25 cellular contexts compared by ENCODE assay signal in the genomic region with DNA sequence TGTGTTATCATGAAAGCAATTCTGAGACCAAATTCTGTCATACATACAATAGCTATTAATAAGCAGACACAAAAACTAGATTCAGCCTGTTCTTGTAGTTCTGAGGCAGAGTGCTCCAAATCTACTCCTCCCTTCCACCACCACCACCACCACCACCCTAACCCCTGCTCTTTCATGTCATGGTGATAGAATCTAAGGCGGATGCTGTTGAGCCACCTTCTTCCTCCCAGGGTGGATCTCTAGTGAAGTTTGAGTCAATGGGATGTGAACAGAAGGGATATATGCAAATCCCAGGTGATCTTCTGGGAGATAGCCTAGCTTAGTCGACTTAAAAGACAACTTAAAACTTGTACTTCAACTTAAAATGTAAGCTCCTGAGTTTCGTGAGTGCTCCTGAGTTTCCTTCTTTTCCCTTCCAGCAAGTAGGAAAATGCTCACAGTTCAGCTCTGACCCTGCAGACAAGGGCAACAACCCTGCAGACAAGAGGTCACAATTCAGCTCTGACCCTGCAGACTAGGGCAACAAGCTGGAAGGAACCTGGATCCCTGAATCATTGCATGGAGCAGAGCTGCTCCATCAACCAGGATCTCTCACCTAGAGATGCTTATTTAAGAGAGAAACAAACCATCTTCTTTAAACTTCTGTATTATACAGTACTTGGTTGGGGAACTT.
DNase-seq lines count a peak whose midpoint lies in the region; ATAC-seq and TF ChIP-seq lines count a peak whose summit lies in the region.
"Had no signal": no experiment of that assay in that cellular context is flagged by ENCODE, and none has a peak within 500 bp of the region (broad histone marks: within the 10 kb centered on the region; RNA-seq: fewer than 3 reads in every experiment).

No MANE protein-coding gene starts in this region.

- no peaks in the 10 kb centered on the region for H3K9me3 Mint-ChIP-seq in CD8-positive, alpha-beta T cell
- H3K9me3 Mint-ChIP-seq in glutamatergic neuron (ENCODE audit: unreplicated experiment) = peaks cover 5% of the 10 kb centered on the region
- peaks cover 7% of the 10 kb centered on the region for H3K9me3 Mint-ChIP-seq in nephron progenitor cell
- H3K9me3 Mint-ChIP-seq: activated T-cell treated with anti-CD3 and anti-CD28 coated beads, Interleukin-2, amount 50 U/mL, for 72 hours; memory B cell had no signal

- no peak for ATAC-seq in CD8-positive, alpha-beta T cell
- ATAC-seq in HG02763 (IDR thresholded peaks at IDR 0.05; ENCODE audit: unreplicated experiment) = no peak
- no peak for ATAC-seq in GM19351 (IDR thresholded peaks at IDR 0.05; ENCODE audit: unreplicated experiment)
- ATAC-seq in HG03520 (IDR thresholded peaks at IDR 0.05; ENCODE audit: unreplicated experiment) = no peak
- ATAC-seq in body of pancreas = no peak

- no peak for TF ChIP-seq POLR2A in body of pancreas (IDR thresholded peaks at IDR 0.05)

- H3K27ac ChIP-seq in CD8-positive, alpha-beta T cell (ENCODE audit: low read depth, low read length) = no peak overlapping the region
- H3K27ac ChIP-seq in body of pancreas = no peak overlapping the region
- H3K27ac ChIP-seq: BLaER1, ovary, SJCRH30, suprapubic skin, WERI-Rb-1 had no signal

- H3K36me3 ChIP-seq in CD8-positive, alpha-beta T cell (ENCODE audit: insufficient read depth, low read length) = no peaks in the 10 kb centered on the region
- H3K36me3 ChIP-seq in body of pancreas (replicated peaks in 1 of 2; ENCODE audit: insufficient read depth in 1 of 2, low read depth in 2 of 2) = no peaks in the 10 kb centered on the region
- H3K36me3 ChIP-seq: BLaER1, ovary, SJCRH30, suprapubic skin, WERI-Rb-1 had no signal

- no peak for DNase-seq in CD8-positive, alpha-beta T cell
- peak; percentile 79 for DNase-seq in Jurkat, Clone E6-1 (ENCODE audit: low read depth, low spot score)
- DNase-seq in glutamatergic neuron (no peak), nephron progenitor cell (no peak), body of pancreas (no peak)
- DNase-seq: activated CD4-positive, alpha-beta T cell treated with anti-CD3 and anti-CD28 coated beads, Interleukin-2, amount 50 U/mL, for 1 hour; activated naive CD4-positive, alpha-beta T cell treated with Interleukin-2 at 50 U/mL for 16 hours; amniotic stem cell; GDM1; KG1; NCI-H1092 treated with DMSO at 0.1 percent for 48 hours; NCI-H187 treated with DMSO at 0.1 percent for 48 hours; NCI-H2171 treated with DMSO at 0.1 percent for 48 hours; NCI-H510A; ovary; SJCRH30; SW 1271; WERI-Rb-1 had no signal

- no peaks in the 10 kb centered on the region for H3K9me3 ChIP-seq in CD8-positive, alpha-beta T cell (ENCODE audit: low read length)
- no peaks in the 10 kb centered on the region for H3K9me3 ChIP-seq in body of pancreas
- H3K9me3 ChIP-seq: BLaER1, ovary, SJCRH30, suprapubic skin had no signal

- H3K36me3 Mint-ChIP-seq in CD8-positive, alpha-beta T cell = no peaks in the 10 kb centered on the region
- H3K36me3 Mint-ChIP-seq in glutamatergic neuron (ENCODE audit: unreplicated experiment) = no peaks in the 10 kb centered on the region
- H3K36me3 Mint-ChIP-seq in nephron progenitor cell (ENCODE audit: low read depth) = no peaks in the 10 kb centered on the region
- H3K36me3 Mint-ChIP-seq: memory B cell had no signal

- H3K4me3 ChIP-seq in CD8-positive, alpha-beta T cell (ENCODE audit: low read depth, low read length) = no peak overlapping the region
- no peak overlapping the region for H3K4me3 ChIP-seq in Jurkat, Clone E6-1 (ENCODE audit: low read length)
- H3K4me3 ChIP-seq in body of pancreas = no peak overlapping the region
- H3K4me3 ChIP-seq: BLaER1, ovary, SJCRH30, suprapubic skin had no signal

- peak overlapping the region; percentile 69 for H3K4me3 Mint-ChIP-seq in CD8-positive, alpha-beta T cell
- H3K4me3 Mint-ChIP-seq in glutamatergic neuron (ENCODE audit: unreplicated experiment) = peak overlapping the region; percentile 32
- peak overlapping the region; percentile 80 for H3K4me3 Mint-ChIP-seq in nephron progenitor cell

- H3K27me3 ChIP-seq in CD8-positive, alpha-beta T cell (ENCODE audit: insufficient read depth, low read length) = peaks cover 20% of the 10 kb centered on the region
- H3K27me3 ChIP-seq in body of pancreas = peaks cover 0 to 6% of the 10 kb centered on the region in 2 donors
- H3K27me3 ChIP-seq: ovary, SJCRH30 had no signal

- POLR2A ChIA-PET in CD8-positive, alpha-beta T cell (lab: Charles Lee) = no interaction called here

- TF ChIP-seq CTCF in CD8-positive, alpha-beta T cell (IDR thresholded peaks at IDR 0.05) = no peak
- TF ChIP-seq CTCF in glutamatergic neuron (IDR thresholded peaks at IDR 0.05; ENCODE audit: partially characterized antibody, unreplicated experiment) (no peak), nephron progenitor cell (IDR thresholded peaks at IDR 0.05) (no peak), body of pancreas (IDR thresholded peaks at IDR 0.05) (no peak)

- intact Hi-C loops in CD8-positive, alpha-beta T cell (cut with DNase I, micrococcal nuclease) = loop anchor here (5.0 to 10.0 kb wide), 2 partner anchors 364 to 739 kb away; no protein-coding TSS in a partner anchor
- intact Hi-C loops in body of pancreas (cut with DNase I) = no loop called here

- CTCF ChIA-PET in CD8-positive, alpha-beta T cell (lab: Charles Lee) = interaction anchor here (1.1 to 5.7 kb wide), 5 partner anchors 10 to 887 kb away, joined by 3 to 49 read pairs (median 3); no protein-coding TSS in a partner anchor

- H3K4me1 Mint-ChIP-seq in CD8-positive, alpha-beta T cell (ENCODE audit: low read depth) = peaks cover 3% of the 10 kb centered on the region
- peaks cover 5% of the 10 kb centered on the region for H3K4me1 Mint-ChIP-seq in glutamatergic neuron (ENCODE audit: low read depth, unreplicated experiment)
- peaks cover 2% of the 10 kb centered on the region for H3K4me1 Mint-ChIP-seq in nephron progenitor cell
- H3K4me1 Mint-ChIP-seq: memory B cell had no signal

- H3K27ac Mint-ChIP-seq in CD8-positive, alpha-beta T cell = no peak overlapping the region
- no peak overlapping the region for H3K27ac Mint-ChIP-seq in glutamatergic neuron (ENCODE audit: unreplicated experiment)
- H3K27ac Mint-ChIP-seq in nephron progenitor cell = no peak overlapping the region
- H3K27ac Mint-ChIP-seq: activated T-cell treated with anti-CD3 and anti-CD28 coated beads, Interleukin-2, amount 50 U/mL, for 72 hours; memory B cell had no signal

- peaks cover 59% of the 10 kb centered on the region for H3K27me3 Mint-ChIP-seq in CD8-positive, alpha-beta T cell (ENCODE audit: low read depth)
- H3K27me3 Mint-ChIP-seq in glutamatergic neuron (ENCODE audit: unreplicated experiment) (peaks cover 5% of the 10 kb centered on the region), nephron progenitor cell (ENCODE audit: low read depth, poor library complexity) (peaks cover 68% of the 10 kb centered on the region)

- H3K4me1 ChIP-seq in CD8-positive, alpha-beta T cell (ENCODE audit: insufficient read depth, low read length) = peaks cover 13% of the 10 kb centered on the region
- H3K4me1 ChIP-seq in body of pancreas = peaks cover 14% of the 10 kb centered on the region
- H3K4me1 ChIP-seq: SJCRH30 had no signal

- 54 to 73% methylated on average over 3 of the region's 3 CpGs for WGBS in body of pancreas, 2 donors
